9 cellular contexts compared by ENCODE assay signal in the genomic region with DNA sequence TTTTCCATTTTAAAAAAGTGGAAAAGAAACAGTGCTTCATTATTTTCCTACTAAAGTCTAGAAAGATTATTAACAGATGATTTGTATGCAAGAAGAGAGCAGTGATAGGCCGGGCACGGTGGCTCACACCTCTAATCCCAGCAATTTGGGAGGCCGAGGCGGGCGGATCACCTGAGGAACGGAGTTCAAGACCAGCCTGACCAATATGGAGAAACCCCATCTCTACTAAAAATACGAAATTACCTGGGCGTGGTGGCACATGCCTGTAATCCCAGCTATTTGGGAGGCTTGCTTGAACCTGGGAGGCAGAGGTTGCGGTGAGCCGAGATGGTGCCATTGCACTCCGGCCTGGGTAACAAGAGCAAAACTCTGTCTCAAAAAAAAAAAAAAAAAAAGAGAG. TPM values are rescaled to one million over a fixed set of nuclear protein-coding genes. Genes with fewer than 3 reads are reported as not detected.
DNase-seq lines count a peak whose midpoint lies in the region; ATAC-seq, FAIRE-seq and TF ChIP-seq lines count a peak whose summit lies in the region.
"Not testable (repeated sequence)": the region's sequence is repeated elsewhere in the genome, so short reads cannot be mapped to it uniquely, and the experiment has no call there.
"Had no signal": no experiment of that assay in that cellular context is flagged by ENCODE, and none has a peak within 500 bp of the region (broad histone marks: within the 10 kb centered on the region; RNA-seq: fewer than 3 reads in every experiment).

No MANE protein-coding gene starts in this region.

- not testable (repeated sequence) for H2AK5ac ChIP-seq in mesendoderm (ENCODE audit: low read length)

- not testable (repeated sequence) for H3K9ac ChIP-seq in HCT116 (ENCODE audit: low read length); mesendoderm (ENCODE audit: low read length); neural progenitor cell; smooth muscle cell (ENCODE audit: low read depth)
- H3K9ac ChIP-seq in endodermal cell (ENCODE audit: extremely low read depth, low read length, poor library complexity, severe bottlenecking) = peak overlapping the region; percentile 45

- TF ChIP-seq POLR2A in A549 (IDR thresholded peaks at IDR 0.05; ENCODE audit: low read length); HCT116 (IDR thresholded peaks at IDR 0.05; ENCODE audit: borderline replicate concordance, extremely low read depth, insufficient read depth, insufficient read length): not testable (repeated sequence)

- not testable (repeated sequence) for H3K4me3 ChIP-seq in A549; HCT116 (replicated peaks in 1 of 2; ENCODE audit: low read depth in 1 of 2, low read length in 2 of 2); PC-9; cardiac muscle cell; mesendoderm (ENCODE audit: low read length); neural progenitor cell; smooth muscle cell
- peak overlapping the region; percentile 23 for H3K4me3 ChIP-seq in endodermal cell (ENCODE audit: low read length)

- WGBS in A549 (ENCODE audit: missing lambda C conversion rate) = 84% methylated on average over 11 of the region's 11 CpGs
- 88 to 100% methylated on average over 2 to 10 of the region's 11 CpGs for WGBS in endodermal cell (ENCODE audit: insufficient coverage in 1 of 2, insufficient read length in 1 of 2), 2 experiments
- WGBS in mesendoderm (ENCODE audit: extremely low coverage, insufficient coverage, low lambda C conversion rate) = no CpG with 5 or more reads among the region's 11 CpGs
- 78% methylated on average over 11 of the region's 11 CpGs for WGBS in smooth muscle cell (ENCODE audit: low lambda C conversion rate)

- POLR2A ChIA-PET in A549 (lab: Yijun Ruan, JAX); PC-9 (lab: Charles Lee; ENCODE audit: unreplicated experiment): not testable (repeated sequence)
- POLR2A ChIA-PET in HCT116 (lab: Charles Lee) = interaction anchor here (0.7 kb wide), 1 partner anchor 258 kb away, joined by 4 read pairs; no protein-coding TSS in a partner anchor

- not testable (repeated sequence) for H3K4me3 Mint-ChIP-seq in endodermal cell, neural progenitor cell

- not testable (repeated sequence) for ATAC-seq in A549, HCT116

- H3K27me3 Mint-ChIP-seq in endodermal cell (ENCODE audit: insufficient read depth); neural progenitor cell (ENCODE audit: insufficient read depth, low read depth): not testable (repeated sequence)

- not testable (repeated sequence) for H3K27me3 ChIP-seq in HCT116 (ENCODE audit: insufficient read depth, low read length); PC-9 (ENCODE audit: insufficient read depth, low read depth); endodermal cell (ENCODE audit: control insufficient read depth, insufficient read depth, low read length, poor library complexity, severe bottlenecking); cardiac muscle cell; mesendoderm (ENCODE audit: insufficient read depth, low read length, poor library complexity); neural progenitor cell; smooth muscle cell (ENCODE audit: low read depth)

- not testable (repeated sequence) for H4K5ac ChIP-seq in mesendoderm (ENCODE audit: low read length)

- CTCF ChIA-PET in A549 (lab: Yijun Ruan, JAX) = not testable (repeated sequence)
- CTCF ChIA-PET in HCT116 (lab: Charles Lee) (interaction anchor here (3.4 kb wide), 1 partner anchor 49 kb away, joined by 10 read pairs; no protein-coding TSS in a partner anchor), PC-9 (lab: Charles Lee) (interaction anchor here (0.6 kb wide), 1 partner anchor 49 kb away, joined by 3 read pairs; no protein-coding TSS in a partner anchor)

- H3K9me3 ChIP-seq in A549; HCT116 (ENCODE audit: control insufficient read depth in 1 of 2, insufficient read depth in 1 of 2, low read depth in 1 of 2, low read length in 2 of 2); PC-9 (ENCODE audit: insufficient read depth, low read depth); endodermal cell (ENCODE audit: control insufficient read depth, low read length); cardiac muscle cell (ENCODE audit: low read depth); neural progenitor cell (ENCODE audit: low read depth); smooth muscle cell (replicated peaks; ENCODE audit: low read depth): not testable (repeated sequence)

- H2BK15ac ChIP-seq in mesendoderm (replicated peaks; ENCODE audit: low read depth) = not testable (repeated sequence)

- TF ChIP-seq RAD21 in A549 (conservative IDR thresholded peaks at IDR 0.05 in 1 of 2, IDR thresholded peaks at IDR 0.05 in 1 of 2); HCT116 (IDR thresholded peaks at IDR 0.05; ENCODE audit: low read depth): not testable (repeated sequence)

- H4K20me1 ChIP-seq in HCT116 (ENCODE audit: insufficient read depth); PC-9 (ENCODE audit: insufficient read depth); neural progenitor cell (ENCODE audit: low read depth); smooth muscle cell (ENCODE audit: low read depth): not testable (repeated sequence)

- H3K36me3 ChIP-seq in HCT116 (ENCODE audit: control insufficient read depth in 1 of 2, insufficient read depth in 2 of 2, low read length in 2 of 2); PC-9 (ENCODE audit: low read depth); endodermal cell (ENCODE audit: control insufficient read depth, insufficient read depth, low read length); cardiac muscle cell; mesendoderm (ENCODE audit: control insufficient read depth, insufficient read depth, low read length); neural progenitor cell; smooth muscle cell (ENCODE audit: low read depth): not testable (repeated sequence)

- H3K4me1 ChIP-seq in A549 (peaks cover 24% of the 10 kb centered on the region), HCT116 (ENCODE audit: control insufficient read depth in 1 of 2, insufficient read depth in 2 of 2, low read length in 2 of 2) (peaks cover 15 to 46% of the 10 kb centered on the region in 2 experiments), PC-9 (replicated peaks; ENCODE audit: insufficient read depth) (peaks cover 36% of the 10 kb centered on the region), cardiac muscle cell (ENCODE audit: low read depth) (peaks cover 10% of the 10 kb centered on the region), neural progenitor cell (peaks cover 21% of the 10 kb centered on the region)
- not testable (repeated sequence) for H3K4me1 ChIP-seq in endodermal cell (ENCODE audit: control insufficient read depth, insufficient read depth, low read length); mesendoderm (ENCODE audit: control insufficient read depth, low read depth, low read length); smooth muscle cell (ENCODE audit: low read depth)

- peak overlapping the region; percentile 49 for H3K56ac ChIP-seq in mesendoderm (ENCODE audit: low read length)

- H3K27ac ChIP-seq in A549 (peak overlapping the region; percentile 28 to 73; a peak in 3 of 6 replicates), PC-9 (peak overlapping the region; percentile 61), cardiac muscle cell (peak overlapping the region; percentile 57), mesendoderm (ENCODE audit: low read depth, low read length) (peak overlapping the region; percentile 73), neural progenitor cell (peak overlapping the region; percentile 61), smooth muscle cell (ENCODE audit: low read depth) (peak overlapping the region; percentile 48)
- not testable (repeated sequence) for H3K27ac ChIP-seq in HCT116 (ENCODE audit: low read depth, low read length); endodermal cell (ENCODE audit: low read depth, low read length)

- H3K4me2 ChIP-seq in A549 = peak overlapping the region; percentile 48; the same call in 2 of the 3 replicates
- peak overlapping the region; percentile 35; the same call in 1 of the 2 replicates for H3K4me2 ChIP-seq in HCT116 (ENCODE audit: low read length)
- peak overlapping the region; percentile 18; the same call in 1 of the 2 replicates for H3K4me2 ChIP-seq in PC-9
- not testable (repeated sequence) for H3K4me2 ChIP-seq in mesendoderm (ENCODE audit: low read length); smooth muscle cell
- peak overlapping the region; percentile 37 for H3K4me2 ChIP-seq in neural progenitor cell

- not testable (repeated sequence) for H3K9me2 ChIP-seq in HCT116 (ENCODE audit: insufficient read depth); PC-9 (ENCODE audit: insufficient read depth)

- not testable (repeated sequence) for H4K8ac ChIP-seq in mesendoderm (ENCODE audit: low read depth, low read length)

- H3K4ac ChIP-seq in mesendoderm (ENCODE audit: low read depth, low read length) = peak overlapping the region; percentile 81

- DNase-seq in A549 (ENCODE audit: low read depth in 1 of 2, low spot score in 1 of 2); HCT116 (ENCODE audit: low read depth, low spot score); PC-9; cardiac muscle cell (ENCODE audit: low read depth in 1 of 2, low spot score in 1 of 2); mesendoderm; neural progenitor cell (ENCODE audit: low spot score); smooth muscle cell (lab: John Stamatoyannopoulos, UW; ENCODE audit: unreplicated experiment): not testable (repeated sequence)
- DNase-seq in endodermal cell = peak; percentile 54

- peak overlapping the region; percentile 60 for H3K18ac ChIP-seq in mesendoderm (ENCODE audit: low read length)

- H3F3A ChIP-seq in PC-9 (ENCODE audit: insufficient read depth, low read depth) = peaks cover 31% of the 10 kb centered on the region
- H3F3A ChIP-seq in neural progenitor cell (ENCODE audit: low read depth); smooth muscle cell (ENCODE audit: low read depth): not testable (repeated sequence)

- not testable (repeated sequence) for TF ChIP-seq CTCF in A549 (IDR thresholded peaks at IDR 0.05); HCT116 (IDR thresholded peaks at IDR 0.05 in 2 of 3, conservative IDR thresholded peaks at IDR 0.05 in 1 of 3; ENCODE audit: borderline replicate concordance in 1 of 3, insufficient read depth in 1 of 3, low read depth in 2 of 3, low read length in 2 of 3); PC-9 (conservative IDR thresholded peaks at IDR 0.05); endodermal cell (conservative IDR thresholded peaks at IDR 0.05); cardiac muscle cell (IDR thresholded peaks at IDR 0.05; ENCODE audit: low read depth, low read length); neural progenitor cell (IDR thresholded peaks at IDR 0.05); smooth muscle cell (IDR thresholded peaks at IDR 0.05; ENCODE audit: borderline replicate concordance, insufficient read depth, poor library complexity, severe bottlenecking)

- not testable (repeated sequence) for TF ChIP-seq EP300 in A549 (IDR thresholded peaks at IDR 0.05)

- intact Hi-C loops in HCT116 (cut with micrococcal nuclease); PC-9 (cut with micrococcal nuclease; ENCODE audit: unreplicated experiment): not testable (repeated sequence)

- not testable (repeated sequence) for H2AFZ ChIP-seq in HCT116 (ENCODE audit: low read depth, low read length, poor library complexity, severe bottlenecking); PC-9; neural progenitor cell (replicated peaks); smooth muscle cell (ENCODE audit: low read depth)

- H2BK5ac ChIP-seq in mesendoderm (ENCODE audit: low read length) = not testable (repeated sequence)

- H2BK120ac ChIP-seq in mesendoderm (ENCODE audit: low read depth, low read length) = peak overlapping the region; percentile 73

- H3K4me1 Mint-ChIP-seq in endodermal cell = peaks cover 24% of the 10 kb centered on the region
- peaks cover 21% of the 10 kb centered on the region for H3K4me1 Mint-ChIP-seq in neural progenitor cell

- not testable (repeated sequence) for H3K79me1 ChIP-seq in mesendoderm (ENCODE audit: low read length)

- RAD21 ChIA-PET in HCT116 (lab: Charles Lee; ENCODE audit: low non-redundant PET in 1 of 2, low total read pairs in 2 of 2, uncharacterized antibody in 2 of 2, unreplicated experiment in 2 of 2) = interaction anchor here in 1 of 2 experiments (0.7 kb wide), 1 partner anchor 39 kb away, joined by 3 read pairs; no protein-coding TSS in a partner anchor

- not testable (repeated sequence) for H3K23ac ChIP-seq in mesendoderm (ENCODE audit: low read length)

- H3K9me3 Mint-ChIP-seq in endodermal cell, neural progenitor cell: not testable (repeated sequence)

- not testable (repeated sequence) for FAIRE-seq in A549 (lab: Jason Lieb, UNC)

- H3K36me3 Mint-ChIP-seq in endodermal cell (ENCODE audit: low read depth); neural progenitor cell: not testable (repeated sequence)

- H3K27ac Mint-ChIP-seq in endodermal cell, neural progenitor cell: not testable (repeated sequence)

- BruUV-seq in HCT116 (replicated peaks; lab: Mats Ljungman, UMichigan); PC-9 (replicated peaks; lab: Mats Ljungman, UMichigan): not testable (repeated sequence)

- not testable (repeated sequence) for H3K79me2 ChIP-seq in HCT116 (ENCODE audit: insufficient read depth, low read length); PC-9 (ENCODE audit: low read depth); mesendoderm (ENCODE audit: control insufficient read depth, insufficient read depth, low read length); neural progenitor cell (ENCODE audit: low read depth); smooth muscle cell (ENCODE audit: low read depth)

RNA-seq across cellular contexts. Expression of a gene that starts 47.0 kb away (rescaled TPM):
- polyA plus RNA-seq in A549 (2011; rRNA removed) = 52.4 and 56.4 TPM in 2 replicates
- polyA plus RNA-seq in A549 (2012; cell fraction: cytosol; rRNA removed) = 8.3 and 11.1 TPM in 2 replicates
- 15.0 and 23.3 TPM in 2 replicates for polyA plus RNA-seq in A549 (2012; cell fraction: nucleus; rRNA removed)
- polyA plus RNA-seq in A549 (2017; fragmentation: RNase III; extraction: RNeasy Plus Mini Kit Qiagen cat#74134 plus additional on column Dnase treatment) = 7.8 to 13.3 TPM (median 8.7 TPM) in 3 replicates
- 72.9 and 109 TPM in 2 replicates for polyA minus RNA-seq in A549 (2011; rRNA and poly(A)+ RNA removed)
- 10.5 TPM for total RNA-seq in HCT116 (2021; ENCODE audit: unreplicated experiment)
- polyA plus RNA-seq in HCT116 (2012) = 7.0 TPM in 2 replicates
- total RNA-seq in PC-9 (2021) = 24.9 and 26.2 TPM in 2 replicates
- 1,000 to 10,000 TPM; 1,330 to 2,480 TPM for total RNA-seq in endodermal cell
- polyA plus RNA-seq in endodermal cell (2013, experiment 1 of 2) = 758 TPM
- 902 TPM for polyA plus RNA-seq in endodermal cell (2013, experiment 2 of 2)
- total RNA-seq in cardiac muscle cell = 251 and 267 TPM in 2 replicates
- 349 and 363 TPM in 2 replicates for polyA plus RNA-seq in cardiac muscle cell
- polyA plus RNA-seq in mesendoderm (2013, experiment 1 of 2) = 1,217 TPM
- 1,204 TPM for polyA plus RNA-seq in mesendoderm (2013, experiment 2 of 2)
- total RNA-seq in neural progenitor cell (ENCODE audit: low replicate concordance) = 462 and 548 TPM in 2 replicates
- total RNA-seq in smooth muscle cell = 938 and 998 TPM in 2 replicates
- 211 and 466 TPM in 2 replicates for polyA plus RNA-seq in smooth muscle cell
- total RNA-seq: Calu3 had no signal

RNA-seq across cellular contexts. Expression of a gene that starts 49.5 kb away (rescaled TPM):
- polyA plus RNA-seq in A549 (2011; rRNA removed) (7.0 and 9.5 TPM in 2 replicates), A549 (2017; fragmentation: RNase III; extraction: RNeasy Plus Mini Kit Qiagen cat#74134 plus additional on column Dnase treatment) (7.4 to 7.6 TPM (median 7.4 TPM) in 3 replicates), cardiac muscle cell (23.6 and 24.1 TPM in 2 replicates), smooth muscle cell (16.3 and 21.5 TPM in 2 replicates)
- polyA plus RNA-seq in A549 (2012; cell fraction: cytosol; rRNA removed) = 4.2 and 5.4 TPM in 2 replicates
- polyA plus RNA-seq in A549 (2012; cell fraction: nucleus; rRNA removed) = 9.0 and 9.6 TPM in 2 replicates
- polyA minus RNA-seq in A549 (2011; rRNA and poly(A)+ RNA removed) = 9.1 and 12.1 TPM in 2 replicates
- total RNA-seq in HCT116 (2021; ENCODE audit: unreplicated experiment) (20.3 TPM), PC-9 (2021) (28.2 and 30.3 TPM in 2 replicates), endodermal cell (10 to 100 TPM; 10.8 to 21.2 TPM), cardiac muscle cell (22.9 and 26.6 TPM in 2 replicates), neural progenitor cell (ENCODE audit: low replicate concordance) (6.8 and 7.4 TPM in 2 replicates), smooth muscle cell (13.2 and 19.0 TPM in 2 replicates)
- 17.7 and 17.9 TPM in 2 replicates for polyA plus RNA-seq in HCT116 (2012)
- polyA plus RNA-seq in endodermal cell (2013, experiment 1 of 2) = 13.5 TPM
- polyA plus RNA-seq in endodermal cell (2013, experiment 2 of 2) = 13.4 TPM
- 6.4 TPM for polyA plus RNA-seq in mesendoderm (2013, experiment 1 of 2)
- 6.6 TPM for polyA plus RNA-seq in mesendoderm (2013, experiment 2 of 2)
